Comparison of ENCODE assay signal across 11 cellular contexts in the genomic region with DNA sequence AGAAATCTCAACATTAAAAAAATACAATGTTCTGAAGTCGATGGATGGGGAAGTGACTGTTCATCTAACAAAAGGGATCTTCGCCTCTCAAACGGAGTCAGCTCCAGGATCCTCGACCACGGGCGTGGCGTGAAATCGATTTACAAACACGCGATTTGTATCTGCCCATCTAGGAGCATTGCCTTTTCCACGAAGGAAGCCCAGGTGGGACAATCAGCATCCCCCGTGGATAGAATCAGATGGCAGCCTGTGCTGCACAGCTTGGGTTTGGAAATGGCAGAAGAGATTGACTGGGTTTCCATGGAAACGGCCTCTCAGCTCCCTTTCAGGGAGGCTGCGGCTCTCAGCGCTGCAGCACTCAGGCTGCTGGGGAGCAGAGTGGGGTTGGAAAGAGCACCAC.
DNase-seq lines count a peak whose midpoint lies in the region; ATAC-seq and TF ChIP-seq lines count a peak whose summit lies in the region.
"Had no signal": no experiment of that assay in that cellular context is flagged by ENCODE, and none has a peak within 500 bp of the region (broad histone marks: within the 10 kb centered on the region; RNA-seq: fewer than 3 reads in every experiment).

No MANE protein-coding gene starts in this region.

- H3K4me3 ChIP-seq in iPS-18a (ENCODE audit: low read length) (peak overlapping the region; percentile 67), skeletal muscle satellite cell (ENCODE audit: low read length) (peak overlapping the region; percentile 32), sigmoid colon (peak overlapping the region in 1 of 4 donors; percentile 8)

- TF ChIP-seq EP300 in sigmoid colon (IDR thresholded peaks at IDR 0.05): no peak

- DNase-seq in NCI-H1105 treated with DMSO at 0.1 percent for 48 hours (lab: John Stamatoyannopoulos, UW): peak; percentile 84
- DNase-seq in SK-N-DZ (ENCODE audit: low spot score): peak; percentile 79
- DNase-seq in sigmoid colon: no peak
- no peak for DNase-seq in NOMO-1 (lab: John Stamatoyannopoulos, UW; ENCODE audit: unreplicated experiment in 2 of 2)
- no peak for DNase-seq in OCI-M2 (lab: John Stamatoyannopoulos, UW; ENCODE audit: unreplicated experiment)
- DNase-seq: activated CD4-positive, alpha-beta T cell treated with anti-CD3 and anti-CD28 coated beads for 1 hour; activated naive CD8-positive, alpha-beta T cell treated with anti-CD3 and anti-CD28 coated beads, Interleukin-2, amount 10 ng/mL, durations not matched to agents 7 days and 5 days had no signal

- H3K27ac ChIP-seq in iPS-18a (ENCODE audit: low read length) (no peak overlapping the region), sigmoid colon (no peak overlapping the region)
- H3K27ac ChIP-seq: parathyroid adenoma had no signal

- no peak for ATAC-seq in GM19328 (IDR thresholded peaks at IDR 0.05; ENCODE audit: unreplicated experiment)

- H3K27me3 ChIP-seq in iPS-18a (ENCODE audit: control insufficient read depth, insufficient read depth, low read length): peaks cover 5% of the 10 kb centered on the region
- H3K27me3 ChIP-seq in skeletal muscle satellite cell (ENCODE audit: control insufficient read depth, insufficient read depth, low read length): peaks cover 30% of the 10 kb centered on the region
- H3K27me3 ChIP-seq in sigmoid colon: peaks cover 0 to 22% (median 0%) of the 10 kb centered on the region in 3 donors

- intact Hi-C loops in sigmoid colon (cut with DNase I): loop anchor here (10.0 kb wide), 1 partner anchor 1450 kb away; no protein-coding TSS in a partner anchor

- no peaks in the 10 kb centered on the region for H3K9me3 ChIP-seq in iPS-18a (ENCODE audit: control insufficient read depth, low read depth, low read length)
- H3K9me3 ChIP-seq in skeletal muscle satellite cell (replicated peaks; ENCODE audit: low read length): no peaks in the 10 kb centered on the region
- no peaks in the 10 kb centered on the region for H3K9me3 ChIP-seq in sigmoid colon

- 38 to 57% methylated on average over 15 of the region's 15 CpGs for WGBS in sigmoid colon, 2 donors

- no peaks in the 10 kb centered on the region for H3K36me3 ChIP-seq in iPS-18a (ENCODE audit: control insufficient read depth, low read depth, low read length)
- no peaks in the 10 kb centered on the region for H3K36me3 ChIP-seq in skeletal muscle satellite cell (ENCODE audit: insufficient read depth, low read length)
- H3K36me3 ChIP-seq in sigmoid colon: no peaks in the 10 kb centered on the region

- peak overlapping the region; percentile 72 for H3K4me2 ChIP-seq in skeletal muscle satellite cell (ENCODE audit: low read length)

- no peaks in the 10 kb centered on the region for H3K4me1 ChIP-seq in iPS-18a (ENCODE audit: control insufficient read depth, low read depth, low read length)
- no peaks in the 10 kb centered on the region for H3K4me1 ChIP-seq in skeletal muscle satellite cell (ENCODE audit: control insufficient read depth, insufficient read depth, low read length)
- peaks cover 0 to 10% (median 0%) of the 10 kb centered on the region in 4 donors for H3K4me1 ChIP-seq in sigmoid colon
- H3K4me1 ChIP-seq: parathyroid adenoma had no signal

- H3K9ac ChIP-seq in iPS-18a (ENCODE audit: low read length): no peak overlapping the region
- H3K9ac ChIP-seq in skeletal muscle satellite cell (ENCODE audit: low read depth, low read length): no peak overlapping the region
- H3K9ac ChIP-seq: parathyroid adenoma had no signal

- TF ChIP-seq POLR2A in sigmoid colon (IDR thresholded peaks at IDR 0.05): no peak

- no peak for TF ChIP-seq CTCF in sigmoid colon (IDR thresholded peaks at IDR 0.05)

Comparison
In these comparisons a context has a peak if more than half of its experiments do, and no peak if none do; other contexts are left out.
1. DNase-seq: peak in NCI-H1105 treated with DMSO at 0.1 percent for 48 hours (single experiment) and SK-N-DZ (single experiment); none in sigmoid colon (single experiment), NOMO-1 (0 of 2) and OCI-M2 (single experiment).